ENCODE assay signal across 23 cellular contexts in genomic region chr9:133615101-133615896, GRCh38. TPM values are rescaled to one million over a fixed set of nuclear protein-coding genes. Genes with fewer than 3 reads are reported as not detected.
"Had no signal": no experiment of that assay in that cellular context is flagged by ENCODE, and none has a peak within 500 bp of the region (broad histone marks: within the 10 kb centered on the region; RNA-seq: fewer than 3 reads in every experiment).

No MANE protein-coding gene starts in this region.

- H3K36me3 ChIP-seq: ascending aorta, left lung, spleen, thyroid gland had no signal

- H3K9me3 Mint-ChIP-seq: activated B cell treated with CpG ODN at 0.5 μM for 24 hours; activated naive CD4-positive, alpha-beta T cell treated with anti-CD3 and anti-CD28 coated beads, Interleukin-2, amount 10 ng/mL, durations not matched to agents 7 days and 5 days; activated T-cell treated with anti-CD3 and anti-CD28 coated beads, Interleukin-2, amount 50 U/mL, for 24 hours; central memory CD8-positive, alpha-beta T cell; nephron progenitor cell; stimulated activated memory B cell treated with anti-CD40 and anti-IgM and Interleukin-4, amounts not matched to agents 10 μg/mL and 1 μg/mL and 100 μg/mL, for 72 hours had no signal

- H3K4me3 Mint-ChIP-seq: activated B cell treated with CpG ODN at 0.5 μM for 24 hours; activated CD8-positive, alpha-beta T cell treated with anti-CD3 and anti-CD28 coated beads, Interleukin-2, amount 10 ng/mL, durations not matched to agents 7 days and 5 days; activated naive CD4-positive, alpha-beta T cell treated with anti-CD3 and anti-CD28 coated beads, Interleukin-2, amount 10 ng/mL, durations not matched to agents 7 days and 5 days; activated T-cell treated with anti-CD3 and anti-CD28 coated beads, Interleukin-2, amount 50 U/mL, for 24 hours; central memory CD8-positive, alpha-beta T cell; nephron progenitor cell; stimulated activated memory B cell treated with anti-CD40 and anti-IgM and Interleukin-4, amounts not matched to agents 10 μg/mL and 1 μg/mL and 100 μg/mL, for 72 hours had no signal

- DNase-seq: activated B cell treated with CpG ODN at 0.5 μM for 24 hours; activated CD4-positive, alpha-beta T cell treated with anti-CD3 and anti-CD28 coated beads for 4 hours; activated CD8-positive, alpha-beta T cell treated with anti-CD3 and anti-CD28 coated beads, Interleukin-2, amount 10 ng/mL, durations not matched to agents 7 days and 5 days; activated effector memory CD4-positive, alpha-beta T cell treated with Interleukin-2 at 50 U/mL for 16 hours; activated naive CD4-positive, alpha-beta T cell treated with anti-CD3 and anti-CD28 coated beads, Interleukin-2, amount 10 ng/mL, durations not matched to agents 7 days and 5 days; activated T-cell treated with anti-CD3 and anti-CD28 coated beads, Interleukin-2, amount 50 U/mL, for 24 hours; foreskin melanocyte; mammary epithelial cell; nephron progenitor cell; occipital lobe; retina; spleen; stimulated activated CD4-positive, alpha-beta T cell treated with anti-CD3 and anti-CD28 coated beads, Interleukin-4, amount 100 ng/mL, for 4 hours; T-helper 9 cell had no signal

- H3K27ac ChIP-seq: ascending aorta, coronary artery, left lung, spleen, thyroid gland had no signal

- H3K4me3 ChIP-seq: ascending aorta, coronary artery, left lung, spleen, thyroid gland had no signal

- H3K36me3 Mint-ChIP-seq: activated naive CD4-positive, alpha-beta T cell treated with anti-CD3 and anti-CD28 coated beads, Interleukin-2, amount 10 ng/mL, durations not matched to agents 7 days and 5 days; stimulated activated memory B cell treated with anti-CD40 and anti-IgM and Interleukin-4, amounts not matched to agents 10 μg/mL and 1 μg/mL and 100 μg/mL, for 72 hours had no signal

- H3K4me1 ChIP-seq: ascending aorta, left lung, thyroid gland had no signal

- H3K9me3 ChIP-seq: ascending aorta, left lung, spleen, thyroid gland had no signal

- H3K27me3 ChIP-seq: ascending aorta, thyroid gland had no signal

- ATAC-seq: activated CD8-positive, alpha-beta T cell treated with anti-CD3 and anti-CD28 coated beads, Interleukin-2, amount 10 ng/mL, durations not matched to agents 7 days and 5 days; left lung; stimulated activated memory B cell treated with anti-CD40 and anti-IgM and Interleukin-4, amounts not matched to agents 10 μg/mL and 1 μg/mL and 100 μg/mL, for 72 hours had no signal

RNA-seq across cellular contexts. Expression of gene FAM163B, which starts 6.1 kb away (rescaled TPM):
- total RNA-seq: activated B cell treated with CpG ODN at 0.5 μM for 24 hours; activated CD8-positive, alpha-beta T cell treated with anti-CD3 and anti-CD28 coated beads, Interleukin-2, amount 10 ng/mL, durations not matched to agents 7 days and 5 days; ascending aorta; epithelial cell of proximal tubule; mammary epithelial cell; myocyte; posterior vena cava; thyroid gland had no signal

RNA-seq across cellular contexts. Expression of gene DBH, which starts 20.9 kb away (rescaled TPM):
- total RNA-seq: activated B cell treated with CpG ODN at 0.5 μM for 24 hours; activated CD8-positive, alpha-beta T cell treated with anti-CD3 and anti-CD28 coated beads, Interleukin-2, amount 10 ng/mL, durations not matched to agents 7 days and 5 days; ascending aorta; epithelial cell of proximal tubule; mammary epithelial cell; occipital lobe; posterior vena cava had no signal
